1 cellular context compared by ENCODE assay signal in genomic region chr11:117089685-117090084, GRCh38.
A peak's percentile ranks its signal among the peaks of the same experiment; 100 is the strongest.
TF ChIP-seq lines count a peak whose summit lies in the region.

No MANE protein-coding gene starts in this region.

TF ChIP-seq in GM12878, 131 proteins besides CTCF, POLR2A, EP300 and RAD21:
- TF ChIP-seq EED (IDR thresholded peaks at IDR 0.05; ENCODE audit: low read depth) (peak; percentile 71), DPF2 (IDR thresholded peaks at IDR 0.05) (no peak), LARP7 (IDR thresholded peaks at IDR 0.05) (no peak), FOXK2 (IDR thresholded peaks at IDR 0.05) (no peak), JUNB (IDR thresholded peaks at IDR 0.05) (peak; percentile 48; the same call in 1 of the 2 replicates), IKZF2 (IDR thresholded peaks at IDR 0.05) (no peak), MTA3 (IDR thresholded peaks at IDR 0.05; ENCODE audit: borderline replicate concordance, low read length) (peak; percentile 36; the same call in 1 of the 2 replicates), POU2F2 (IDR thresholded peaks at IDR 0.05; ENCODE audit: borderline replicate concordance, low read depth, low read length) (no peak), TARDBP (IDR thresholded peaks at IDR 0.05; ENCODE audit: borderline replicate concordance) (no peak), ASH2L (IDR thresholded peaks at IDR 0.05; ENCODE audit: borderline replicate concordance, low read depth) (no peak), RUNX3 (IDR thresholded peaks at IDR 0.05; ENCODE audit: low read length) (peak; percentile 84), SRF (IDR thresholded peaks at IDR 0.05; ENCODE audit: low read depth in 2 of 2, low read length in 2 of 2) (no peak), YY1 (IDR thresholded peaks at IDR 0.05; ENCODE audit: low read depth, low read length) (no peak), MEF2A (IDR thresholded peaks at IDR 0.05; ENCODE audit: insufficient read depth, low read depth, low read length) (peak; percentile 84), CBX3 (IDR thresholded peaks at IDR 0.05; ENCODE audit: borderline replicate concordance, low read depth) (no peak), MYC (IDR thresholded peaks at IDR 0.05; ENCODE audit: insufficient read depth, insufficient read length, insufficient replicate concordance, low read length, severe bottlenecking) (no peak), BCL11A (IDR thresholded peaks at IDR 0.05; ENCODE audit: low read depth, low read length) (0 out of 2 replicates have a peak, but pooled peaks have one; percentile 19), ATF2 (IDR thresholded peaks at IDR 0.05; ENCODE audit: low read length) (peak; percentile 67), SUZ12 (IDR thresholded peaks at IDR 0.05; ENCODE audit: unreplicated experiment) (no peak), ETV6 (conservative IDR thresholded peaks at IDR 0.05 in 1 of 2, IDR thresholded peaks at IDR 0.05 in 1 of 2; ENCODE audit: borderline replicate concordance in 1 of 2, low read depth in 1 of 2) (peak in 1 of 2 experiments; percentile 90; a peak in 2 of 4 replicates), ZBED1 (IDR thresholded peaks at IDR 0.05; ENCODE audit: borderline replicate concordance) (peak; percentile 65; the same call in 1 of the 2 replicates), FOXM1 (IDR thresholded peaks at IDR 0.05; ENCODE audit: low read depth, low read length) (peak; percentile 39; the same call in 1 of the 2 replicates), SIN3A (IDR thresholded peaks at IDR 0.05; ENCODE audit: low read depth, low read length) (no peak), NFIC (IDR thresholded peaks at IDR 0.05; ENCODE audit: low read depth, low read length) (peak; percentile 70; the same call in 1 of the 2 replicates)
- TF ChIP-seq, protein P1, sequence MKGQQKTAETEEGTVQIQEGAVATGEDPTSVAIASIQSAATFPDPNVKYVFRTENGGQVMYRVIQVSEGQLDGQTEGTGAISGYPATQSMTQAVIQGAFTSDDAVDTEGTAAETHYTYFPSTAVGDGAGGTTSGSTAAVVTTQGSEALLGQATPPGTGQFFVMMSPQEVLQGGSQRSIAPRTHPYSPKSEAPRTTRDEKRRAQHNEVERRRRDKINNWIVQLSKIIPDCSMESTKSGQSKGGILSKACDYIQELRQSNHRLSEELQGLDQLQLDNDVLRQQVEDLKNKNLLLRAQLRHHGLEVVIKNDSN (IDR thresholded peaks at IDR 0.05; ENCODE audit: borderline replicate concordance, extremely low read length, insufficient read depth, low read depth, low read length) = no peak
- TF ChIP-seq, protein P2, sequence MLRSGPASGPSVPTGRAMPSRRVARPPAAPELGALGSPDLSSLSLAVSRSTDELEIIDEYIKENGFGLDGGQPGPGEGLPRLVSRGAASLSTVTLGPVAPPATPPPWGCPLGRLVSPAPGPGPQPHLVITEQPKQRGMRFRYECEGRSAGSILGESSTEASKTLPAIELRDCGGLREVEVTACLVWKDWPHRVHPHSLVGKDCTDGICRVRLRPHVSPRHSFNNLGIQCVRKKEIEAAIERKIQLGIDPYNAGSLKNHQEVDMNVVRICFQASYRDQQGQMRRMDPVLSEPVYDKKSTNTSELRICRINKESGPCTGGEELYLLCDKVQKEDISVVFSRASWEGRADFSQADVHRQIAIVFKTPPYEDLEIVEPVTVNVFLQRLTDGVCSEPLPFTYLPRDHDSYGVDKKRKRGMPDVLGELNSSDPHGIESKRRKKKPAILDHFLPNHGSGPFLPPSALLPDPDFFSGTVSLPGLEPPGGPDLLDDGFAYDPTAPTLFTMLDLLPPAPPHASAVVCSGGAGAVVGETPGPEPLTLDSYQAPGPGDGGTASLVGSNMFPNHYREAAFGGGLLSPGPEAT (IDR thresholded peaks at IDR 0.05; ENCODE audit: low read depth) = no peak
TF ChIP-seq in GM12878: peak in this region for 11.
